Comparison of ENCODE assay signal across 7 cellular contexts in genomic region chr19:19054315-19054938, GRCh38.
"Had no signal": no experiment of that assay in that cellular context is flagged by ENCODE, and none has a peak within 500 bp of the region (broad histone marks: within the 10 kb centered on the region; RNA-seq: fewer than 3 reads in every experiment).

No MANE protein-coding gene starts in this region.

- H3K4me3 ChIP-seq: adrenal gland, body of pancreas, breast epithelium had no signal

- ATAC-seq: activated T-cell treated with anti-CD3 and anti-CD28 coated beads, Interleukin-2, amount 50 U/mL, for 4 hours had no signal

- H3K27ac ChIP-seq: adrenal gland, body of pancreas, brain microvascular endothelial cell, breast epithelium, VCaP had no signal

- H3K4me1 ChIP-seq: body of pancreas, breast epithelium had no signal

- H3K27me3 ChIP-seq: adrenal gland, body of pancreas, brain microvascular endothelial cell, breast epithelium had no signal

- DNase-seq: amniotic stem cell had no signal

- H3K9me3 ChIP-seq: adrenal gland, body of pancreas, breast epithelium had no signal

- H3K36me3 ChIP-seq: breast epithelium had no signal
